22 cellular contexts compared by ENCODE assay signal in the genomic region with DNA sequence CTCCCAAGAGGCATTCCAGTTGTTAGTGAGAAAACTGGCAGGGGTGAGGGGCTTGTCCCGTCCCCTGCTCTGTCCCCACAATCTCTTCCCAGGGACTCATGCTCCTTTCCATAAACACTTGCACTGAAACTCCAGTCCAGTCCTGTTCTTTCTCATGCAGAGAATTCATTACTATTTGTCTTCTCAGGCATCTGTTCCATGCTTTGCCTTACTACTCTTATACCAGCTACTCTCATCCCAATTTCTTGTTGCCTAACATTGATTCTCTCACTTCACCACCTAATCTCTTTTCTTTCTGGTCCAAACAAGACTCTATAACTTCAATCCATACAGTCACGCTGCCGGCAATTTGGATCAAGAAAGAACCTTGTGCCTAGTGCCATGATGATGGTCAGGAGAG.
A peak's percentile ranks its signal among the peaks of the same experiment; 100 is the strongest.
DNase-seq lines count a peak whose midpoint lies in the region; ATAC-seq, FAIRE-seq and TF ChIP-seq lines count a peak whose summit lies in the region.
"Had no signal": no experiment of that assay in that cellular context is flagged by ENCODE, and none has a peak within 500 bp of the region (broad histone marks: within the 10 kb centered on the region; RNA-seq: fewer than 3 reads in every experiment).

No MANE protein-coding gene starts in this region.

- no peak for TF ChIP-seq CTCF in GM23338 (conservative IDR thresholded peaks at IDR 0.05; ENCODE audit: low read depth in 2 of 2)
- TF ChIP-seq CTCF in SK-N-SH (IDR thresholded peaks at IDR 0.05), result no peak
- TF ChIP-seq CTCF in astrocyte (IDR thresholded peaks at IDR 0.05; ENCODE audit: insufficient read depth, low read depth, low read length), result no peak
- no peak for TF ChIP-seq CTCF in activated CD8-positive, alpha-beta T cell treated with anti-CD3 and anti-CD28 coated beads for 36 hours (IDR thresholded peaks at IDR 0.05)

- no peaks in the 10 kb centered on the region for H3K9me2 ChIP-seq in GM23338 (ENCODE audit: insufficient read depth)
- H3K9me2 ChIP-seq in SK-N-SH, result no peaks in the 10 kb centered on the region

- H3K4me3 ChIP-seq in GM23338, result no peak overlapping the region
- H3K4me3 ChIP-seq in SK-N-SH (ENCODE audit: low read depth in 2 of 2, low read length in 1 of 2), result no peak overlapping the region
- H3K4me3 ChIP-seq in astrocyte (ENCODE audit: insufficient read depth, low read depth, low read length), result no peak overlapping the region
- H3K4me3 ChIP-seq: A549; BLaER1 treated with 17β-estradiol and CSF1 and Interleukin-3, amounts not matched to agents 10 nM and 100 nM had no signal

- H3K27me3 ChIP-seq in GM23338 (ENCODE audit: insufficient read depth), result no peaks in the 10 kb centered on the region
- H3K27me3 ChIP-seq in SK-N-SH (ENCODE audit: insufficient read depth), result no peaks in the 10 kb centered on the region
- H3K27me3 ChIP-seq in astrocyte (ENCODE audit: insufficient read depth, low read length), result no peaks in the 10 kb centered on the region

- H3K27me3 Mint-ChIP-seq in GM23338 (ENCODE audit: insufficient read depth, low read depth, poor library complexity), result peaks cover 1% of the 10 kb centered on the region
- H3K27me3 Mint-ChIP-seq in astrocyte (ENCODE audit: low read depth, unreplicated experiment), result no peaks in the 10 kb centered on the region
- H3K27me3 Mint-ChIP-seq in activated CD8-positive, alpha-beta T cell treated with anti-CD3 and anti-CD28 coated beads for 36 hours, result no peaks in the 10 kb centered on the region
- H3K27me3 Mint-ChIP-seq: B cell; CD4-positive, alpha-beta T cell had no signal

- peak overlapping the region; percentile 49; the same call in 1 of the 2 replicates for H3K9ac ChIP-seq in SK-N-SH
- no peak overlapping the region for H3K9ac ChIP-seq in astrocyte (ENCODE audit: low read length)
- H3K9ac ChIP-seq: BLaER1 treated with 17β-estradiol and CSF1 and Interleukin-3, amounts not matched to agents 10 nM and 100 nM had no signal

- POLR2A ChIA-PET in SK-N-SH (lab: Yijun Ruan, JAX), result no interaction called here
- POLR2A ChIA-PET in activated CD8-positive, alpha-beta T cell treated with anti-CD3 and anti-CD28 coated beads for 36 hours (lab: Charles Lee), result no interaction called here

- H3K9me3 ChIP-seq in SK-N-SH, result no peaks in the 10 kb centered on the region
- no peaks in the 10 kb centered on the region for H3K9me3 ChIP-seq in astrocyte (ENCODE audit: insufficient read depth, low read depth, low read length)
- H3K9me3 ChIP-seq: A549; BLaER1 treated with 17β-estradiol and CSF1 and Interleukin-3, amounts not matched to agents 10 nM and 100 nM; Caco-2 had no signal

- H3K4me1 Mint-ChIP-seq in GM23338 (no peaks in the 10 kb centered on the region; the same call in 2 of the 3 replicates), astrocyte (ENCODE audit: low read depth, unreplicated experiment) (peaks cover 3% of the 10 kb centered on the region)
- H3K4me1 Mint-ChIP-seq in activated CD8-positive, alpha-beta T cell treated with anti-CD3 and anti-CD28 coated beads for 36 hours (ENCODE audit: low read depth), result no peaks in the 10 kb centered on the region
- H3K4me1 Mint-ChIP-seq: B cell had no signal

- H3K27ac Mint-ChIP-seq in GM23338 (0 out of 2 replicates have a peak overlapping the region, but pooled peaks have one; percentile 0), astrocyte (ENCODE audit: unreplicated experiment) (no peak overlapping the region)
- no peak overlapping the region for H3K27ac Mint-ChIP-seq in activated CD8-positive, alpha-beta T cell treated with anti-CD3 and anti-CD28 coated beads for 36 hours
- H3K27ac Mint-ChIP-seq: B cell; CD4-positive, alpha-beta T cell; CD8-positive, alpha-beta T cell had no signal

- intact Hi-C loops in activated CD8-positive, alpha-beta T cell treated with anti-CD3 and anti-CD28 coated beads for 36 hours (cut with micrococcal nuclease), result no loop called here

- H4K20me1 ChIP-seq in GM23338 (replicated peaks; ENCODE audit: insufficient read depth) (no peaks in the 10 kb centered on the region), SK-N-SH (ENCODE audit: insufficient read depth) (no peaks in the 10 kb centered on the region), astrocyte (ENCODE audit: insufficient read depth, low read length) (no peaks in the 10 kb centered on the region)
- H4K20me1 ChIP-seq: BLaER1 treated with 17β-estradiol and CSF1 and Interleukin-3, amounts not matched to agents 10 nM and 100 nM had no signal

- no peak for TF ChIP-seq RAD21 in SK-N-SH (IDR thresholded peaks at IDR 0.05; ENCODE audit: low read length)

- H2AFZ ChIP-seq in GM23338 (0 out of 2 replicates have a peak overlapping the region, but pooled peaks have one; percentile 8), SK-N-SH (ENCODE audit: low read depth) (no peak overlapping the region; the same call in 1 of the 2 replicates), astrocyte (ENCODE audit: low read depth, low read length) (no peak overlapping the region)

- H3K9me3 Mint-ChIP-seq in GM23338, result no peaks in the 10 kb centered on the region
- H3K9me3 Mint-ChIP-seq in astrocyte (ENCODE audit: unreplicated experiment), result no peaks in the 10 kb centered on the region
- no peaks in the 10 kb centered on the region for H3K9me3 Mint-ChIP-seq in activated CD8-positive, alpha-beta T cell treated with anti-CD3 and anti-CD28 coated beads for 36 hours
- H3K9me3 Mint-ChIP-seq: CD8-positive, alpha-beta T cell had no signal

- no peaks in the 10 kb centered on the region for H3K36me3 Mint-ChIP-seq in GM23338 (ENCODE audit: low read depth)
- no peaks in the 10 kb centered on the region for H3K36me3 Mint-ChIP-seq in astrocyte (ENCODE audit: low read depth, unreplicated experiment)
- no peaks in the 10 kb centered on the region for H3K36me3 Mint-ChIP-seq in activated CD8-positive, alpha-beta T cell treated with anti-CD3 and anti-CD28 coated beads for 36 hours (ENCODE audit: low read depth)
- H3K36me3 Mint-ChIP-seq: CD8-positive, alpha-beta T cell had no signal

- no peaks in the 10 kb centered on the region for H3F3A ChIP-seq in GM23338 (replicated peaks; ENCODE audit: low read depth)
- peaks cover 18% of the 10 kb centered on the region for H3F3A ChIP-seq in SK-N-SH (replicated peaks; ENCODE audit: insufficient read depth)

- no peaks in the 10 kb centered on the region for H3K36me3 ChIP-seq in GM23338 (ENCODE audit: insufficient read depth)
- no peaks in the 10 kb centered on the region for H3K36me3 ChIP-seq in SK-N-SH (replicated peaks in 1 of 2; ENCODE audit: control insufficient read depth in 1 of 2, insufficient read depth in 2 of 2, low read length in 1 of 2)
- no peaks in the 10 kb centered on the region for H3K36me3 ChIP-seq in astrocyte (ENCODE audit: insufficient read depth, low read length)
- H3K36me3 ChIP-seq: BLaER1 treated with 17β-estradiol and CSF1 and Interleukin-3, amounts not matched to agents 10 nM and 100 nM had no signal

- H3K4me2 ChIP-seq in GM23338 (no peak overlapping the region), SK-N-SH (peak overlapping the region; percentile 32), astrocyte (ENCODE audit: low read length) (no peak overlapping the region)
- H3K4me2 ChIP-seq: A549; BLaER1 treated with 17β-estradiol and CSF1 and Interleukin-3, amounts not matched to agents 10 nM and 100 nM had no signal

- DNase-seq in GM23338 (ENCODE audit: low spot score) (no peak), SK-N-SH (no peak), astrocyte (ENCODE audit: low read depth) (no peak), NCI-H2171 (lab: John Stamatoyannopoulos, UW) (no peak)
- no peak for DNase-seq in activated CD8-positive, alpha-beta T cell treated with anti-CD3 and anti-CD28 coated beads for 36 hours
- DNase-seq: AML-193; Caco-2; Calu3; CD4-positive, alpha-beta T cell; CD8-positive, alpha-beta T cell; DMS79 treated with DMSO at 0.1 percent for 48 hours; GF-D8 had no signal

- WGBS in SK-N-SH (ENCODE audit: low lambda C conversion rate), result 45% methylated on average over 3 of the region's 3 CpGs

- no peak for ATAC-seq in GM23338
- no peak for ATAC-seq in activated CD8-positive, alpha-beta T cell treated with anti-CD3 and anti-CD28 coated beads for 36 hours
- no peak for ATAC-seq in GM19463 (IDR thresholded peaks at IDR 0.05; ENCODE audit: unreplicated experiment)
- ATAC-seq: A549; CD8-positive, alpha-beta T cell had no signal

- H3K79me2 ChIP-seq in GM23338 (replicated peaks; ENCODE audit: insufficient read depth) (no peaks in the 10 kb centered on the region), SK-N-SH (ENCODE audit: insufficient read depth) (peaks cover 4% of the 10 kb centered on the region; the same call in 1 of the 2 replicates), astrocyte (ENCODE audit: insufficient read depth, low read length) (no peaks in the 10 kb centered on the region)

- H3K4me1 ChIP-seq in GM23338 (ENCODE audit: insufficient read depth), result no peaks in the 10 kb centered on the region
- H3K4me1 ChIP-seq in SK-N-SH (ENCODE audit: control insufficient read depth in 1 of 2, insufficient read depth in 2 of 2, low read depth in 1 of 2, low read length in 1 of 2), result peaks cover 0 to 3% of the 10 kb centered on the region in 2 experiments; a peak in 1 of 4 replicates
- H3K4me1 ChIP-seq in astrocyte (ENCODE audit: insufficient read depth, low read length), result peaks cover 4% of the 10 kb centered on the region
- H3K4me1 ChIP-seq: BLaER1 treated with 17β-estradiol and CSF1 and Interleukin-3, amounts not matched to agents 10 nM and 100 nM; Caco-2 had no signal

- no peak for TF ChIP-seq EP300 in SK-N-SH (IDR thresholded peaks at IDR 0.05; ENCODE audit: borderline replicate concordance in 1 of 2, low read depth in 1 of 2, low read length in 1 of 2)

- H3K4me3 Mint-ChIP-seq in GM23338, result no peak overlapping the region
- peak overlapping the region; percentile 1 for H3K4me3 Mint-ChIP-seq in astrocyte (ENCODE audit: unreplicated experiment)
- H3K4me3 Mint-ChIP-seq in activated CD8-positive, alpha-beta T cell treated with anti-CD3 and anti-CD28 coated beads for 36 hours, result no peak overlapping the region
- H3K4me3 Mint-ChIP-seq: B cell; CD4-positive, alpha-beta T cell; CD8-positive, alpha-beta T cell had no signal

- FAIRE-seq in astrocyte (lab: Jason Lieb, UNC), result no peak
- FAIRE-seq: A549, D721Med, G401.6, GM12891, GM19239 had no signal

- H3K27ac ChIP-seq in GM23338 (ENCODE audit: low read depth), result no peak overlapping the region
- peak overlapping the region; percentile 69 to 81 for H3K27ac ChIP-seq in SK-N-SH (ENCODE audit: low read depth in 2 of 2, low read length in 1 of 2)
- no peak overlapping the region for H3K27ac ChIP-seq in astrocyte (ENCODE audit: low read depth, low read length)
- H3K27ac ChIP-seq: 22Rv1; A549; BLaER1 treated with 17β-estradiol and CSF1 and Interleukin-3, amounts not matched to agents 10 nM and 100 nM; C4-2B had no signal

- CTCF ChIA-PET in SK-N-SH (lab: Yijun Ruan, JAX), result no interaction called here
- CTCF ChIA-PET in activated CD8-positive, alpha-beta T cell treated with anti-CD3 and anti-CD28 coated beads for 36 hours (lab: Charles Lee), result no interaction called here

TF ChIP-seq in SK-N-SH, 30 proteins besides CTCF, POLR2A, EP300 and RAD21 (continues in another document):
- no peak for TF ChIP-seq GATA2 (CRISPR knock-in tag; IDR thresholded peaks at IDR 0.05)
- no peak for TF ChIP-seq TAF1 (IDR thresholded peaks at IDR 0.05; ENCODE audit: borderline replicate concordance, low read depth, low read length)
- no peak for TF ChIP-seq FOXJ3 (CRISPR knock-in tag; IDR thresholded peaks at IDR 0.05)
- TF ChIP-seq FOXM1 (IDR thresholded peaks at IDR 0.05; ENCODE audit: low read depth), result no peak
- no peak for TF ChIP-seq TCF12 (IDR thresholded peaks at IDR 0.05)

Comparison
In these comparisons a context has a peak if more than half of its experiments do, and no peak if none do; other contexts are left out.
1. H3K27ac ChIP-seq: peak in SK-N-SH (2 of 2); none in GM23338 (single experiment) and astrocyte (single experiment).